Comparison of ENCODE assay signal across 15 cellular contexts in genomic region chr2:194566907-194567660, GRCh38.
DNase-seq lines count a peak whose midpoint lies in the region; ATAC-seq and TF ChIP-seq lines count a peak whose summit lies in the region.
"Had no signal": no experiment of that assay in that cellular context is flagged by ENCODE, and none has a peak within 500 bp of the region (broad histone marks: within the 10 kb centered on the region; RNA-seq: fewer than 3 reads in every experiment).

No MANE protein-coding gene starts in this region.

- DNase-seq in KBM-7 = no peak
- DNase-seq in A172 (ENCODE audit: low spot score) = no peak
- DNase-seq in glutamatergic neuron = no peak
- DNase-seq in foreskin fibroblast = no peak
- DNase-seq: activated CD4-positive, alpha-beta T cell treated with anti-CD3 and anti-CD28 coated beads for 4 hours; activated T-cell treated with anti-CD3 and anti-CD28 coated beads, Interleukin-2, amount 50 U/mL, for 72 hours; gastrocnemius medialis; islet precursor cell; NCI-H2171 treated with DMSO at 0.1 percent for 48 hours; OCI-M1 had no signal

- H3K4me1 Mint-ChIP-seq in glutamatergic neuron (ENCODE audit: low read depth, unreplicated experiment) = no peaks in the 10 kb centered on the region

- no peak overlapping the region for H3K4me3 Mint-ChIP-seq in glutamatergic neuron (ENCODE audit: unreplicated experiment)
- H3K4me3 Mint-ChIP-seq: activated T-cell treated with anti-CD3 and anti-CD28 coated beads, Interleukin-2, amount 50 U/mL, for 72 hours had no signal

- no peaks in the 10 kb centered on the region for H3K9me3 Mint-ChIP-seq in glutamatergic neuron (ENCODE audit: unreplicated experiment)
- H3K9me3 Mint-ChIP-seq: activated T-cell treated with anti-CD3 and anti-CD28 coated beads, Interleukin-2, amount 50 U/mL, for 72 hours had no signal

- ATAC-seq in GM18520 (IDR thresholded peaks at IDR 0.05; ENCODE audit: unreplicated experiment) (peak; percentile 87), GM21367 (IDR thresholded peaks at IDR 0.05; ENCODE audit: unreplicated experiment) (peak; percentile 58), HG02852 (IDR thresholded peaks at IDR 0.05; ENCODE audit: unreplicated experiment) (peak; percentile 76), HG03439 (IDR thresholded peaks at IDR 0.05; ENCODE audit: unreplicated experiment) (peak; percentile 72)
- ATAC-seq: gastrocnemius medialis had no signal

- in situ Hi-C loops in KBM-7 (cut with MboI; ENCODE audit: low pct_unique_long_range_greater_than_20kb, low sequenced_read_pairs) = no loop called here

- no peaks in the 10 kb centered on the region for H3K27me3 Mint-ChIP-seq in glutamatergic neuron (ENCODE audit: unreplicated experiment)
- H3K27me3 Mint-ChIP-seq: progenitor cell of endocrine pancreas had no signal

- no peak overlapping the region for H3K4me3 ChIP-seq in foreskin fibroblast (ENCODE audit: low read depth in 1 of 2, low read length in 2 of 2)
- H3K4me3 ChIP-seq: gastrocnemius medialis had no signal

- no peaks in the 10 kb centered on the region for H3K36me3 Mint-ChIP-seq in glutamatergic neuron (ENCODE audit: unreplicated experiment)

- TF ChIP-seq CTCF in glutamatergic neuron (IDR thresholded peaks at IDR 0.05; ENCODE audit: partially characterized antibody, unreplicated experiment) (no peak), foreskin fibroblast (IDR thresholded peaks at IDR 0.05; ENCODE audit: low read depth, low read length) (no peak)

- H3K27ac Mint-ChIP-seq in glutamatergic neuron (ENCODE audit: unreplicated experiment) = no peak overlapping the region
- H3K27ac Mint-ChIP-seq: activated T-cell treated with anti-CD3 and anti-CD28 coated beads, Interleukin-2, amount 50 U/mL, for 72 hours; progenitor cell of endocrine pancreas had no signal
